In the genomic region with DNA sequence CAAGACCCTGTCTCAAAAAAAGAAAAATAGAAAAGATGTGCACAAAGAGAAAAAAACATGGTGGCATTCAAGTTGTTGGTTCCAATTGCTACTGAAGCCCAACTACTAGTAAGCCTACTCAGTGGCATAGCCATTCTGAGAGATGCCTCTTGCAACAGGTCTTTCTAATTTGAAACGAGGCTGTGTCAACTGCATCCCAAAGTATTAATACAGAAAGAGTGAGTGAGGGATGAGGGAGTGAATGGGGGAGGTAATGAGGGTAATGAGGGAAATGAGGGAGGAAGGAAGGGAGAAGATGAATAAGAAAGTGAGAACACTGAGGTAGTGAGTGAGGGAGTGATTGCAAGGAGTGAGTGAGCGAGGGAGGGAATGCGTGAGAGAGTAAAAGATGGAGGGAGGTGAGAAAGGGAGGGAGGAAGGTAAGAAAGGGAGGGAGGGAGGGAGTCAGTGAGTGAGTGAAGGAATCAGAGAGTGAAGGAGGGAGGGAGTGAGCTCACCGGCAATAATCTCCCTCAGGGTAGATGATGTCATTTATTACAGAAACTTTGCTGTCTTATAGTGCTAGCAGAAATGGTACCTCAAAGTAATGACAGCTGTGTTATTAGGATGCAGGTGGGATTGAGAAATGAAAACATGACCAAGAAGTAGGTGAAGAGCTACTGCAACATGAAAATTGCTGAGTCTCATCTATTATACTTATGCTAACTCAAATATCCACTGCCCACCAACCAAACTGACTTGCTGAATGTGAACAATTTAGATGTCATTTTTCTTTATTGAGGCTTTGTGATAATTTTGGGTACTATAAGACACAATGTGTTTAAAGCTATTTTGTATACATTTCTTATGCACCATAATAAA, we compare ENCODE assay signal across 20 cellular contexts.
"Had no signal": no experiment of that assay in that cellular context is flagged by ENCODE, and none has a peak within 500 bp of the region (broad histone marks: within the 10 kb centered on the region; RNA-seq: fewer than 3 reads in every experiment).

No MANE protein-coding gene starts in this region.

- H3K27ac Mint-ChIP-seq: stimulated activated memory B cell treated with anti-CD40 and anti-IgM and Interleukin-4, amounts not matched to agents 10 μg/mL and 1 μg/mL and 100 μg/mL, for 72 hours; T-helper 17 cell had no signal

- H3K4me3 ChIP-seq: body of pancreas, dorsolateral prefrontal cortex, lung, spleen, thoracic aorta, upper lobe of right lung had no signal

- H3K4me3 Mint-ChIP-seq: stimulated activated memory B cell treated with anti-CD40 and anti-IgM and Interleukin-4, amounts not matched to agents 10 μg/mL and 1 μg/mL and 100 μg/mL, for 72 hours; T-helper 17 cell had no signal

- H3K27ac ChIP-seq: body of pancreas, dorsolateral prefrontal cortex, thoracic aorta, upper lobe of right lung, VCaP had no signal

- H3K27me3 ChIP-seq: body of pancreas, dorsolateral prefrontal cortex, spleen, upper lobe of right lung had no signal

- DNase-seq: activated CD4-positive, alpha-beta T cell treated with anti-CD3 and anti-CD28 coated beads for 1 hour; activated CD4-positive, alpha-beta T cell treated with anti-CD3 and anti-CD28 coated beads, Interleukin-2, amount 50 U/mL, for 48 hours; activated naive CD4-positive, alpha-beta T cell; body of pancreas; caudate nucleus; dorsolateral prefrontal cortex; head of caudate nucleus; kidney; occipital lobe; posterior cingulate gyrus; spleen; stimulated activated CD4-positive, alpha-beta T cell treated with anti-CD3 and anti-CD28 coated beads, Interleukin-4, amount 100 ng/mL, for 4 hours; T-helper 17 cell; upper lobe of right lung had no signal

- H3K4me1 ChIP-seq: body of pancreas, upper lobe of right lung had no signal

- FAIRE-seq: frontal cortex, kidney had no signal

- ATAC-seq: body of pancreas; left lobe of liver; stimulated activated memory B cell treated with anti-CD40 and anti-IgM and Interleukin-4, amounts not matched to agents 10 μg/mL and 1 μg/mL and 100 μg/mL, for 72 hours; T-helper 17 cell; upper lobe of right lung had no signal

- H3K27me3 Mint-ChIP-seq: stimulated activated memory B cell treated with anti-CD40 and anti-IgM and Interleukin-4, amounts not matched to agents 10 μg/mL and 1 μg/mL and 100 μg/mL, for 72 hours; T-helper 17 cell had no signal

- H3K9me3 Mint-ChIP-seq: stimulated activated memory B cell treated with anti-CD40 and anti-IgM and Interleukin-4, amounts not matched to agents 10 μg/mL and 1 μg/mL and 100 μg/mL, for 72 hours had no signal

- H3K9me3 ChIP-seq: body of pancreas, spleen, thoracic aorta, upper lobe of right lung had no signal
